Comparison of ENCODE assay signal across 1 cellular context in the genomic region with DNA sequence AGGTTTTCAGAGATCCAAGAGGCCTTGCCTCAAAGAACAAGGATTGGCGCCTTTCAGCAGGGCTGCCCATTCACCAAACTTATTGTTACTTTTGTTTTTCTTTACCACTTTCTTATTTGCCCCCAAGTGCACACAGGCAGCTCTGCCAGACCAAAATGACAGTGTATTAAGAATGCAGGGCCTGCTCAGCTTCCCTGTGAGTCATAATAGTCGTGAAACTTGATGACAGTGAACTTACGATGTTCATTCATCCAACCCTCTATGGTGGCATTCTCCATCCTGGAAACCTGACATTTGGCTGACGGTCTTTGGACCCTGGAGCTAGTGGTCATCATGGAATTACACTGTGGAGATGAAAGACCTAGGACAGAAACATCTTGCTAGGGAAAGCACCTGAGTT.
TF ChIP-seq lines count a peak whose summit lies in the region.

No MANE protein-coding gene starts in this region.

TF ChIP-seq in GM12878, 131 proteins besides CTCF, POLR2A, EP300 and RAD21 (continued from another document):
- TF ChIP-seq, protein P1, sequence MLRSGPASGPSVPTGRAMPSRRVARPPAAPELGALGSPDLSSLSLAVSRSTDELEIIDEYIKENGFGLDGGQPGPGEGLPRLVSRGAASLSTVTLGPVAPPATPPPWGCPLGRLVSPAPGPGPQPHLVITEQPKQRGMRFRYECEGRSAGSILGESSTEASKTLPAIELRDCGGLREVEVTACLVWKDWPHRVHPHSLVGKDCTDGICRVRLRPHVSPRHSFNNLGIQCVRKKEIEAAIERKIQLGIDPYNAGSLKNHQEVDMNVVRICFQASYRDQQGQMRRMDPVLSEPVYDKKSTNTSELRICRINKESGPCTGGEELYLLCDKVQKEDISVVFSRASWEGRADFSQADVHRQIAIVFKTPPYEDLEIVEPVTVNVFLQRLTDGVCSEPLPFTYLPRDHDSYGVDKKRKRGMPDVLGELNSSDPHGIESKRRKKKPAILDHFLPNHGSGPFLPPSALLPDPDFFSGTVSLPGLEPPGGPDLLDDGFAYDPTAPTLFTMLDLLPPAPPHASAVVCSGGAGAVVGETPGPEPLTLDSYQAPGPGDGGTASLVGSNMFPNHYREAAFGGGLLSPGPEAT (IDR thresholded peaks at IDR 0.05; ENCODE audit: low read depth): peak; percentile 47; the same call in 1 of the 2 replicates
- TF ChIP-seq, protein P2, sequence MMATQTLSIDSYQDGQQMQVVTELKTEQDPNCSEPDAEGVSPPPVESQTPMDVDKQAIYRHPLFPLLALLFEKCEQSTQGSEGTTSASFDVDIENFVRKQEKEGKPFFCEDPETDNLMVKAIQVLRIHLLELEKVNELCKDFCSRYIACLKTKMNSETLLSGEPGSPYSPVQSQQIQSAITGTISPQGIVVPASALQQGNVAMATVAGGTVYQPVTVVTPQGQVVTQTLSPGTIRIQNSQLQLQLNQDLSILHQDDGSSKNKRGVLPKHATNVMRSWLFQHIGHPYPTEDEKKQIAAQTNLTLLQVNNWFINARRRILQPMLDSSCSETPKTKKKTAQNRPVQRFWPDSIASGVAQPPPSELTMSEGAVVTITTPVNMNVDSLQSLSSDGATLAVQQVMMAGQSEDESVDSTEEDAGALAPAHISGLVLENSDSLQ (IDR thresholded peaks at IDR 0.05): no peak
- peak; percentile 38; the same call in 1 of the 2 replicates for TF ChIP-seq MTA2 (IDR thresholded peaks at IDR 0.05; ENCODE audit: low read depth)
- TF ChIP-seq, protein P3, sequence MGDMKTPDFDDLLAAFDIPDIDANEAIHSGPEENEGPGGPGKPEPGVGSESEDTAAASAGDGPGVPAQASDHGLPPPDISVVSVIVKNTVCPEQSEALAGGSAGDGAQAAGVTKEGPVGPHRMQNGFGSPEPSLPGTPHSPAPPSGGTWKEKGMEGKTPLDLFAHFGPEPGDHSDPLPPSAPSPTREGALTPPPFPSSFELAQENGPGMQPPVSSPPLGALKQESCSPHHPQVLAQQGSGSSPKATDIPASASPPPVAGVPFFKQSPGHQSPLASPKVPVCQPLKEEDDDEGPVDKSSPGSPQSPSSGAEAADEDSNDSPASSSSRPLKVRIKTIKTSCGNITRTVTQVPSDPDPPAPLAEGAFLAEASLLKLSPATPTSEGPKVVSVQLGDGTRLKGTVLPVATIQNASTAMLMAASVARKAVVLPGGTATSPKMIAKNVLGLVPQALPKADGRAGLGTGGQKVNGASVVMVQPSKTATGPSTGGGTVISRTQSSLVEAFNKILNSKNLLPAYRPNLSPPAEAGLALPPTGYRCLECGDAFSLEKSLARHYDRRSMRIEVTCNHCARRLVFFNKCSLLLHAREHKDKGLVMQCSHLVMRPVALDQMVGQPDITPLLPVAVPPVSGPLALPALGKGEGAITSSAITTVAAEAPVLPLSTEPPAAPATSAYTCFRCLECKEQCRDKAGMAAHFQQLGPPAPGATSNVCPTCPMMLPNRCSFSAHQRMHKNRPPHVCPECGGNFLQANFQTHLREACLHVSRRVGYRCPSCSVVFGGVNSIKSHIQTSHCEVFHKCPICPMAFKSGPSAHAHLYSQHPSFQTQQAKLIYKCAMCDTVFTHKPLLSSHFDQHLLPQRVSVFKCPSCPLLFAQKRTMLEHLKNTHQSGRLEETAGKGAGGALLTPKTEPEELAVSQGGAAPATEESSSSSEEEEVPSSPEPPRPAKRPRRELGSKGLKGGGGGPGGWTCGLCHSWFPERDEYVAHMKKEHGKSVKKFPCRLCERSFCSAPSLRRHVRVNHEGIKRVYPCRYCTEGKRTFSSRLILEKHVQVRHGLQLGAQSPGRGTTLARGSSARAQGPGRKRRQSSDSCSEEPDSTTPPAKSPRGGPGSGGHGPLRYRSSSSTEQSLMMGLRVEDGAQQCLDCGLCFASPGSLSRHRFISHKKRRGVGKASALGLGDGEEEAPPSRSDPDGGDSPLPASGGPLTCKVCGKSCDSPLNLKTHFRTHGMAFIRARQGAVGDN (IDR thresholded peaks at IDR 0.05): 0 out of 2 replicates have a peak, but pooled peaks have one; percentile 70
- TF ChIP-seq DPF2 (IDR thresholded peaks at IDR 0.05): 0 out of 2 replicates have a peak, but pooled peaks have one; percentile 32
- TF ChIP-seq, protein P4, sequence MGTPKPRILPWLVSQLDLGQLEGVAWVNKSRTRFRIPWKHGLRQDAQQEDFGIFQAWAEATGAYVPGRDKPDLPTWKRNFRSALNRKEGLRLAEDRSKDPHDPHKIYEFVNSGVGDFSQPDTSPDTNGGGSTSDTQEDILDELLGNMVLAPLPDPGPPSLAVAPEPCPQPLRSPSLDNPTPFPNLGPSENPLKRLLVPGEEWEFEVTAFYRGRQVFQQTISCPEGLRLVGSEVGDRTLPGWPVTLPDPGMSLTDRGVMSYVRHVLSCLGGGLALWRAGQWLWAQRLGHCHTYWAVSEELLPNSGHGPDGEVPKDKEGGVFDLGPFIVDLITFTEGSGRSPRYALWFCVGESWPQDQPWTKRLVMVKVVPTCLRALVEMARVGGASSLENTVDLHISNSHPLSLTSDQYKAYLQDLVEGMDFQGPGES (IDR thresholded peaks at IDR 0.05): no peak
- no peak for TF ChIP-seq PAX5 (IDR thresholded peaks at IDR 0.05; ENCODE audit: borderline replicate concordance, low read depth, low read length)
- peak; percentile 28; the same call in 1 of the 2 replicates for TF ChIP-seq NFIC (IDR thresholded peaks at IDR 0.05; ENCODE audit: low read depth, low read length)
- TF ChIP-seq TARDBP (IDR thresholded peaks at IDR 0.05; ENCODE audit: borderline replicate concordance): no peak
